1 cellular context compared by ENCODE assay signal in genomic region chr10:97497572-97498075, GRCh38.
TF ChIP-seq lines count a peak whose summit lies in the region.

No MANE protein-coding gene starts in this region.

TF ChIP-seq in GM12878, 131 proteins besides CTCF, POLR2A, EP300 and RAD21 (continued from another document):
- TF ChIP-seq E2F8 (IDR thresholded peaks at IDR 0.05; ENCODE audit: low read depth, partially characterized antibody) (no peak), MTA2 (IDR thresholded peaks at IDR 0.05; ENCODE audit: low read depth) (peak; percentile 29; the same call in 1 of the 2 replicates), ETV6 (conservative IDR thresholded peaks at IDR 0.05 in 1 of 2, IDR thresholded peaks at IDR 0.05 in 1 of 2; ENCODE audit: borderline replicate concordance in 1 of 2, low read depth in 1 of 2) (no peak), CHD4 (IDR thresholded peaks at IDR 0.05) (no peak), KDM1A (IDR thresholded peaks at IDR 0.05; ENCODE audit: borderline replicate concordance) (no peak), ATF7 (IDR thresholded peaks at IDR 0.05; ENCODE audit: low read depth) (no peak; the same call in 1 of the 2 replicates), USF1 (IDR thresholded peaks at IDR 0.05; ENCODE audit: borderline replicate concordance, extremely low read length, insufficient read depth, low read depth, low read length) (no peak), BCL3 (IDR thresholded peaks at IDR 0.05; ENCODE audit: borderline replicate concordance, insufficient read depth, low read depth, low read length, poor library complexity, severe bottlenecking) (no peak), PML (IDR thresholded peaks at IDR 0.05; ENCODE audit: low read length) (no peak)
